In the genomic region with DNA sequence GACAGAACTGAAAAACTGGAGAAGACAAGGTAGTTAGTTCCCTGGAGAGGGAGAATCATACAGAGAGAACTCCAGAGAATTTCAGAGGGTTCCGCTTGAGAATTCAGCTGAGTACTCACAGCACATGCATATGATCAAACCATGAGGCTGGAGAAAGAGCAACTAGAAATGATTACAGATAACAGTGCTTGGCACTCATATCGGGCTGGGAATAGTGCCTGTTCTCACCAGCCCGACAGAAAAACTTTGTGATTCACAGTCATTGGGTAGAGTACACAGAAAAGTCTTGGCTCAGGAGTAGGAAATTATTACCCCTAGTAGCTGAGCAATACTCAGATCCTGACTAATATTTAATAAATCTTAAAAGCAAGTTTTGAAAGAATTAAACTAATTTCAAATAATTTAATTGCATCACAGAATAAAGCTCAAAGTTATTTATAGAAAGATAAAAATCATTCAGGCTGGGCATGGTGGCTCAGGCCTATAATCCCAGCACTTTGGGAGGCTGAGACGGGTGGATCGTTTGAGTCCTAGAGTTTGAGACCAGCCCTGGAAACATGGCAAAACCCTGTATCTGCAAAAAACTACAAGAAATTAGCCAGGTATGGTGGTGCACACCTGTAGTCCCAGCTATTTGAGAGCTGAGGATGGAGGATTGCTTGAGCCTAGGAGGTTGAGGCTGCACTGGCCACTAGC, we compare ENCODE assay signal across 12 cellular contexts. TPM values are rescaled to one million over a fixed set of nuclear protein-coding genes. Genes with fewer than 3 reads are reported as not detected.
A peak's percentile ranks its signal among the peaks of the same experiment; 100 is the strongest.
DNase-seq lines count a peak whose midpoint lies in the region; ATAC-seq and TF ChIP-seq lines count a peak whose summit lies in the region.
"Had no signal": no experiment of that assay in that cellular context is flagged by ENCODE, and none has a peak within 500 bp of the region (broad histone marks: within the 10 kb centered on the region; RNA-seq: fewer than 3 reads in every experiment).

No MANE protein-coding gene starts in this region.

- no peaks in the 10 kb centered on the region for H3K27me3 Mint-ChIP-seq in dendritic cell treated with granulocyte-macrophage colony-stimulating factor and Interleukin-4, amounts not matched to agents 40 ng/mL and 50 ng/mL, for 4 days
- H3K27me3 Mint-ChIP-seq: activated CD4-positive, alpha-beta T cell treated with anti-CD3 and anti-CD28 coated beads, Interleukin-2, amount 10 ng/mL, durations not matched to agents 7 days and 5 days; effector memory CD8-positive, alpha-beta T cell had no signal

- DNase-seq in left lung (no peak), thoracic aorta (ENCODE audit: low spot score) (peak; percentile 13), NCI-H510A treated with DMSO at 0.1 percent for 48 hours (lab: John Stamatoyannopoulos, UW) (no peak), kidney glomerular epithelial cell (lab: John Stamatoyannopoulos, UW) (no peak), DMS114 treated with DMSO at 0.1 percent for 48 hours (lab: John Stamatoyannopoulos, UW; ENCODE audit: unreplicated experiment) (no peak)
- DNase-seq: activated CD4-positive, alpha-beta T cell treated with anti-CD3 and anti-CD28 coated beads, Interleukin-2, amount 10 ng/mL, durations not matched to agents 7 days and 5 days; activated naive CD4-positive, alpha-beta T cell treated with anti-CD3 and anti-CD28 coated beads for 36 hours; effector memory CD8-positive, alpha-beta T cell; NCI-H146; small intestine had no signal

- H3K4me3 Mint-ChIP-seq in dendritic cell treated with granulocyte-macrophage colony-stimulating factor and Interleukin-4, amounts not matched to agents 40 ng/mL and 50 ng/mL, for 4 days: no peak overlapping the region
- H3K4me3 Mint-ChIP-seq: activated CD4-positive, alpha-beta T cell treated with anti-CD3 and anti-CD28 coated beads, Interleukin-2, amount 10 ng/mL, durations not matched to agents 7 days and 5 days; activated naive CD4-positive, alpha-beta T cell treated with anti-CD3 and anti-CD28 coated beads for 36 hours; effector memory CD8-positive, alpha-beta T cell had no signal

- peaks cover 29% of the 10 kb centered on the region for H3K4me1 ChIP-seq in Loucy (ENCODE audit: insufficient read depth, low read length, poor library complexity, severe bottlenecking)
- peaks cover 0 to 5% of the 10 kb centered on the region in 2 donors for H3K4me1 ChIP-seq in left lung
- H3K4me1 ChIP-seq in thoracic aorta (ENCODE audit: control insufficient read depth in 1 of 2, low read depth in 2 of 2): peaks cover 3 to 24% of the 10 kb centered on the region in 2 donors

- H3K4me1 Mint-ChIP-seq in dendritic cell treated with granulocyte-macrophage colony-stimulating factor and Interleukin-4, amounts not matched to agents 40 ng/mL and 50 ng/mL, for 4 days (ENCODE audit: low read depth): peaks cover 26% of the 10 kb centered on the region

- no peaks in the 10 kb centered on the region for H3K36me3 ChIP-seq in Loucy (ENCODE audit: insufficient read depth, low read length)
- H3K36me3 ChIP-seq in left lung: no peaks in the 10 kb centered on the region
- no peaks in the 10 kb centered on the region for H3K36me3 ChIP-seq in thoracic aorta

- H2AFZ ChIP-seq in Loucy (ENCODE audit: low read length): no peak overlapping the region

- H3K27me3 ChIP-seq in Loucy (ENCODE audit: insufficient read depth, low read length, poor library complexity, severe bottlenecking) (no peaks in the 10 kb centered on the region), left lung (no peaks in the 10 kb centered on the region), thoracic aorta (replicated peaks; ENCODE audit: insufficient read depth) (no peaks in the 10 kb centered on the region)

- H3K4me3 ChIP-seq in Loucy (ENCODE audit: low read length, poor library complexity, severe bottlenecking) (no peak overlapping the region), left lung (no peak overlapping the region), thoracic aorta (peak overlapping the region; percentile 53)

- no peaks in the 10 kb centered on the region for H3F3A ChIP-seq in Loucy (ENCODE audit: low read depth)

- no peaks in the 10 kb centered on the region for H3K9me2 ChIP-seq in Loucy (replicated peaks; ENCODE audit: low read depth, low read length)

- H3K9me3 ChIP-seq in Loucy (ENCODE audit: insufficient read depth, low read depth, low read length) (no peaks in the 10 kb centered on the region), left lung (no peaks in the 10 kb centered on the region), thoracic aorta (no peaks in the 10 kb centered on the region)

- H3K27ac Mint-ChIP-seq in dendritic cell treated with granulocyte-macrophage colony-stimulating factor and Interleukin-4, amounts not matched to agents 40 ng/mL and 50 ng/mL, for 4 days: peak overlapping the region; percentile 74
- H3K27ac Mint-ChIP-seq: activated CD4-positive, alpha-beta T cell treated with anti-CD3 and anti-CD28 coated beads, Interleukin-2, amount 10 ng/mL, durations not matched to agents 7 days and 5 days; activated naive CD4-positive, alpha-beta T cell treated with anti-CD3 and anti-CD28 coated beads for 36 hours had no signal

- peaks cover 7% of the 10 kb centered on the region for H3K9me3 Mint-ChIP-seq in dendritic cell treated with granulocyte-macrophage colony-stimulating factor and Interleukin-4, amounts not matched to agents 40 ng/mL and 50 ng/mL, for 4 days
- H3K9me3 Mint-ChIP-seq: activated CD4-positive, alpha-beta T cell treated with anti-CD3 and anti-CD28 coated beads, Interleukin-2, amount 10 ng/mL, durations not matched to agents 7 days and 5 days; activated naive CD4-positive, alpha-beta T cell treated with anti-CD3 and anti-CD28 coated beads for 36 hours; effector memory CD8-positive, alpha-beta T cell had no signal

- H3K4me2 ChIP-seq in Loucy (ENCODE audit: low read depth, low read length, poor library complexity, severe bottlenecking): peak overlapping the region; percentile 46

- intact Hi-C loops in dendritic cell treated with granulocyte-macrophage colony-stimulating factor and Interleukin-4, amounts not matched to agents 40 ng/mL and 50 ng/mL, for 4 days (cut with micrococcal nuclease): loop anchor here (10.0 kb wide), 1 partner anchor 877 kb away; a partner anchor contains a TSS
- intact Hi-C loops in left lung (cut with DNase I): no loop called here

- TF ChIP-seq CTCF in Loucy (conservative IDR thresholded peaks at IDR 0.05; ENCODE audit: low read length) (no peak), left lung (IDR thresholded peaks at IDR 0.05) (no peak), thoracic aorta (IDR thresholded peaks at IDR 0.05) (no peak)

- ATAC-seq in left lung (peak; percentile 65), thoracic aorta (ENCODE audit: insufficient number of reproducible peaks, low FRiP score, low read depth) (peak; percentile 80)
- ATAC-seq: effector memory CD8-positive, alpha-beta T cell had no signal

- H3K9ac ChIP-seq in Loucy (ENCODE audit: low read depth, low read length, poor library complexity, severe bottlenecking): no peak overlapping the region

- H3K27ac ChIP-seq in left lung (peak overlapping the region in 1 of 2 donors; percentile 5), thoracic aorta (peak overlapping the region; percentile 75 to 83)

- no peaks in the 10 kb centered on the region for H4K20me1 ChIP-seq in Loucy (ENCODE audit: insufficient read depth, low read length, poor library complexity, severe bottlenecking)

- H3K79me2 ChIP-seq in Loucy (ENCODE audit: insufficient read depth, low read length): peaks cover 55% of the 10 kb centered on the region

- H3K36me3 Mint-ChIP-seq in dendritic cell treated with granulocyte-macrophage colony-stimulating factor and Interleukin-4, amounts not matched to agents 40 ng/mL and 50 ng/mL, for 4 days (ENCODE audit: low read depth): no peaks in the 10 kb centered on the region

RNA-seq across cellular contexts. Expression of a gene that starts 6.9 kb away (rescaled TPM):
- total RNA-seq in left lung (10 to 100 TPM in 1 of 2 donors, 1 to 10 TPM in 1; 9.0 to 10.8 TPM), thoracic aorta (10 to 100 TPM; 13.7 to 16.2 TPM)

RNA-seq across cellular contexts. Expression of a gene that starts 7.3 kb away (rescaled TPM):
- total RNA-seq in left lung (100 to 1,000 TPM; 129 to 130 TPM), thoracic aorta (100 to 1,000 TPM in 1 of 2 donors, 10 to 100 TPM in 1; 66.1 to 103 TPM)
